Comparison of ENCODE assay signal across 15 cellular contexts in the genomic region with DNA sequence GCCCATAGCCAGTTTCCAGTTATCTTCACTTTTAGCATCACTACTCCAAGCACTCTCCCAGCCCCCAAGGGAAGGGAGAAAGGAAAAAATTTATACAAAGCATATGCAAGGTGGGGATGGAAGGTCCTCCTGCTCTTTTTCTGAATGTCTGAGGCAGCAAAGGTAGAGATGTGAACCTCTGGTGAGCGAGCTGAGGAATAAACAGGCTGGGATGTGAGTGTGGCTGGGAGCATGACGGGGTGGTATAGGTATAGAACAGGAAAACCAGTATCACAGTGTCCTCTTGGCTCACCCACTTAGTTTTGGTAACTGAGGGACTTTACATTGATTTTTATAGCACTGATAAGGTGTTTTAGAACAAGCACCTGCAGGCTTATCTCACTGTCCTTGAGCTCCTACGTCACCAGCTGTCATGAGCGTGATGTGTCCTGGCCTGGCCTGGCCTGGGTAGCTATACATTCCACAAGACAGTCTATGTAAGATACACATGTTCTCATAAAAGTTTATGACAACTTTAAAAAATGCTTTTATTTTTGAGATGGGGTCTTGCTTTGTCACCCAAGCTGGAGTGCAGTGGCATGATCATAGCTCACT.
"Had no signal": no experiment of that assay in that cellular context is flagged by ENCODE, and none has a peak within 500 bp of the region (broad histone marks: within the 10 kb centered on the region; RNA-seq: fewer than 3 reads in every experiment).

No MANE protein-coding gene starts in this region.

- H3K36me3 ChIP-seq: brain microvascular endothelial cell, gastrocnemius medialis, heart left ventricle, ovary, right atrium auricular region, tibial artery had no signal

- FAIRE-seq: islet of Langerhans had no signal

- H3K9me3 ChIP-seq: gastrocnemius medialis, heart left ventricle, ovary, right atrium auricular region, tibial artery had no signal

- H3K27me3 ChIP-seq: brain microvascular endothelial cell, gastrocnemius medialis, heart left ventricle, ovary, right atrium auricular region, tibial artery had no signal

- H3K4me1 ChIP-seq: gastrocnemius medialis, right atrium auricular region, tibial artery had no signal

- DNase-seq: activated CD4-positive, alpha-beta T cell treated with anti-CD3 and anti-CD28 coated beads, Interleukin-2, amount 10 ng/mL, durations not matched to agents 24 days and 14 days; activated CD4-positive, CD25-positive, alpha-beta regulatory T cell; activated CD8-positive, alpha-beta memory T cell treated with anti-CD3 and anti-CD28 coated beads, Interleukin-2, amount 50 U/mL, for 48 hours; activated naive CD8-positive, alpha-beta T cell treated with anti-CD3 and anti-CD28 coated beads, Interleukin-2, amount 10 ng/mL, durations not matched to agents 7 days and 5 days; brain microvascular endothelial cell; gastrocnemius medialis; heart left ventricle; ovary; stimulated activated CD4-positive, alpha-beta T cell treated with anti-CD3 and anti-CD28 coated beads, Interleukin-15, amount 100 ng/mL, for 24 hours; stimulated activated CD4-positive, alpha-beta T cell treated with anti-CD3 and anti-CD28 coated beads, Interleukin-4, amount 100 ng/mL, for 1 hour; stimulated activated naive CD4-positive, alpha-beta T cell; tibial artery had no signal

- H3K27ac ChIP-seq: brain microvascular endothelial cell, epithelial cell of prostate, gastrocnemius medialis, ovary, right atrium auricular region, tibial artery had no signal

- ATAC-seq: gastrocnemius medialis had no signal

- H3K4me3 ChIP-seq: gastrocnemius medialis, heart left ventricle, ovary, right atrium auricular region, tibial artery had no signal
